In the genomic region with DNA sequence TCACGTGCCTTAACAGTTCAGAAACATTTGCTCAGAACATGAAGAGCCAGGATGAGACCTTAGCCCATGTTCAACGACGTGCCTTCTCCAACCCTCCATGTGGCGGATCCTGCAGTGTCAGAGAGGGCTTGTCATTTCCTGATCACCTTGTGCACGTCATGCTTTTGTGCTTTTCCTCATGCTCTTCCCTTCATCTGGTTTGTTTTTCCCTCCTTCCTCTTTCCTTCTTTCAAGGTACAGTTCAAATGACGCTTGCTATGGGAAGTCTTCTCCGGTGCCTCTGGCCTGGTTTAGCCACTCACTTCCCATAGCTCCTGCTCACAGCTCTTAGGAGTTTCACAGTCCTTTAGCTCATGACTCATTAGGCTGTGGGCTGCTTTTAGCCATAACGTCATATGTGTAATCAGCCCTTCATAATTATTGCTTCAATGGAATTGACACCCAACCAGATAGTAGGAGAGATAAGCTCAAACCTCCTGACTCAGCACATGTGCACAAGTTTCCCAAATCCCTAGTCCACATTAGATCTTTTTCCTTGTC, we compare ENCODE assay signal across 1 cellular context.
TF ChIP-seq lines count a peak whose summit lies in the region.

No MANE protein-coding gene starts in this region.

TF ChIP-seq in HEK293, 187 proteins besides CTCF, POLR2A, EP300 and RAD21 (continued from another document and continues in another):
- TF ChIP-seq ZNF544 (tag by site-specific recombination; IDR thresholded peaks at IDR 0.05) (no peak), ZNF223 (tag by site-specific recombination; IDR thresholded peaks at IDR 0.05) (no peak), ZNF514 (tag by site-specific recombination; IDR thresholded peaks at IDR 0.05) (no peak), ZNF239 (tag by site-specific recombination; IDR thresholded peaks at IDR 0.05) (no peak), ZNF549 (tag by site-specific recombination; IDR thresholded peaks at IDR 0.05) (no peak), ZNF394 (tag by site-specific recombination; IDR thresholded peaks at IDR 0.05; ENCODE audit: borderline replicate concordance) (peak; percentile 68; the same call in 1 of the 2 replicates), ZNF518A (tag by site-specific recombination; conservative IDR thresholded peaks at IDR 0.05; ENCODE audit: low read depth) (no peak; the same call in 1 of the 2 replicates), ZNF184 (tag by site-specific recombination; IDR thresholded peaks at IDR 0.05) (peak; percentile 79; the same call in 1 of the 2 replicates), ZNF558 (tag by site-specific recombination; IDR thresholded peaks at IDR 0.05) (0 out of 2 replicates have a peak, but pooled peaks have one; percentile 79), ELK4 (IDR thresholded peaks at IDR 0.05; ENCODE audit: borderline replicate concordance, low read depth, low read length) (no peak), MZF1 (tag by site-specific recombination; IDR thresholded peaks at IDR 0.05; ENCODE audit: borderline replicate concordance) (no peak), ZXDB (tag by site-specific recombination; IDR thresholded peaks at IDR 0.05) (peak; percentile 72; the same call in 1 of the 2 replicates), SETDB1 (IDR thresholded peaks at IDR 0.05; ENCODE audit: insufficient read length, low read length) (no peak), ZNF610 (tag by site-specific recombination; IDR thresholded peaks at IDR 0.05; ENCODE audit: borderline replicate concordance) (no peak), ZNF2 (tag by site-specific recombination; IDR thresholded peaks at IDR 0.05) (peak; percentile 25; the same call in 1 of the 2 replicates), ZBTB1 (tag by site-specific recombination; IDR thresholded peaks at IDR 0.05) (no peak), ZNF677 (tag by site-specific recombination; IDR thresholded peaks at IDR 0.05) (no peak), SP2 (tag by site-specific recombination; IDR thresholded peaks at IDR 0.05) (no peak), ZNF585B (tag by site-specific recombination; IDR thresholded peaks at IDR 0.05) (no peak), ZFP41 (tag by site-specific recombination; IDR thresholded peaks at IDR 0.05; ENCODE audit: borderline replicate concordance) (no peak), ZNF138 (tag by site-specific recombination; IDR thresholded peaks at IDR 0.05; ENCODE audit: borderline replicate concordance) (no peak), ZNF76 (tag by site-specific recombination; IDR thresholded peaks at IDR 0.05; ENCODE audit: borderline replicate concordance, low read depth) (peak; percentile 55; the same call in 1 of the 2 replicates), ZNF354C (tag by site-specific recombination; IDR thresholded peaks at IDR 0.05; ENCODE audit: borderline replicate concordance, low read depth) (no peak), ZNF10 (tag by site-specific recombination; IDR thresholded peaks at IDR 0.05) (no peak), ZNF155 (tag by site-specific recombination; IDR thresholded peaks at IDR 0.05) (no peak), KLF1 (tag by site-specific recombination; IDR thresholded peaks at IDR 0.05) (no peak), MEIS1 (CRISPR knock-in tag; IDR thresholded peaks at IDR 0.05; ENCODE audit: borderline replicate concordance) (no peak), YY2 (tag by site-specific recombination; IDR thresholded peaks at IDR 0.05) (no peak), HOXA7 (CRISPR knock-in tag; IDR thresholded peaks at IDR 0.05; ENCODE audit: borderline replicate concordance) (no peak), ZNF23 (tag by site-specific recombination; IDR thresholded peaks at IDR 0.05; ENCODE audit: borderline replicate concordance) (no peak), ZFP37 (tag by site-specific recombination; IDR thresholded peaks at IDR 0.05) (peak; percentile 40; the same call in 1 of the 2 replicates), ZNF776 (tag by site-specific recombination; IDR thresholded peaks at IDR 0.05; ENCODE audit: borderline replicate concordance) (no peak), ZNF777 (tag by site-specific recombination; IDR thresholded peaks at IDR 0.05; ENCODE audit: borderline replicate concordance) (no peak), ZNF16 (tag by site-specific recombination; IDR thresholded peaks at IDR 0.05; ENCODE audit: low read depth) (no peak), ZNF211 (tag by site-specific recombination; IDR thresholded peaks at IDR 0.05; ENCODE audit: low read depth) (no peak), HOXD13 (CRISPR knock-in tag; IDR thresholded peaks at IDR 0.05; ENCODE audit: borderline replicate concordance) (no peak), KLF10 (tag by site-specific recombination; IDR thresholded peaks at IDR 0.05) (peak; percentile 74), SCRT2 (tag by site-specific recombination; IDR thresholded peaks at IDR 0.05) (no peak), ZNF112 (tag by site-specific recombination; IDR thresholded peaks at IDR 0.05) (no peak), ZNF335 (tag by site-specific recombination; conservative IDR thresholded peaks at IDR 0.05) (peak; percentile 86), ZNF664 (tag by site-specific recombination; IDR thresholded peaks at IDR 0.05) (no peak), ZNF473 (tag by site-specific recombination; IDR thresholded peaks at IDR 0.05) (no peak), BCL11B (tag by site-specific recombination; IDR thresholded peaks at IDR 0.05; ENCODE audit: low read depth) (no peak), ZFP69B (tag by site-specific recombination; IDR thresholded peaks at IDR 0.05) (peak; percentile 82), ZNF274 (IDR thresholded peaks at IDR 0.05; ENCODE audit: low read length) (no peak), ZNF274 (tag by site-specific recombination; IDR thresholded peaks at IDR 0.05; ENCODE audit: borderline replicate concordance) (no peak)
- TF ChIP-seq, protein P1, sequence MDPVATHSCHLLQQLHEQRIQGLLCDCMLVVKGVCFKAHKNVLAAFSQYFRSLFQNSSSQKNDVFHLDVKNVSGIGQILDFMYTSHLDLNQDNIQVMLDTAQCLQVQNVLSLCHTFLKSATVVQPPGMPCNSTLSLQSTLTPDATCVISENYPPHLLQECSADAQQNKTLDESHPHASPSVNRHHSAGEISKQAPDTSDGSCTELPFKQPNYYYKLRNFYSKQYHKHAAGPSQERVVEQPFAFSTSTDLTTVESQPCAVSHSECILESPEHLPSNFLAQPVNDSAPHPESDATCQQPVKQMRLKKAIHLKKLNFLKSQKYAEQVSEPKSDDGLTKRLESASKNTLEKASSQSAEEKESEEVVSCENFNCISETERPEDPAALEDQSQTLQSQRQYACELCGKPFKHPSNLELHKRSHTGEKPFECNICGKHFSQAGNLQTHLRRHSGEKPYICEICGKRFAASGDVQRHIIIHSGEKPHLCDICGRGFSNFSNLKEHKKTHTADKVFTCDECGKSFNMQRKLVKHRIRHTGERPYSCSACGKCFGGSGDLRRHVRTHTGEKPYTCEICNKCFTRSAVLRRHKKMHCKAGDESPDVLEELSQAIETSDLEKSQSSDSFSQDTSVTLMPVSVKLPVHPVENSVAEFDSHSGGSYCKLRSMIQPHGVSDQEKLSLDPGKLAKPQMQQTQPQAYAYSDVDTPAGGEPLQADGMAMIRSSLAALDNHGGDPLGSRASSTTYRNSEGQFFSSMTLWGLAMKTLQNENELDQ (tag by site-specific recombination; IDR thresholded peaks at IDR 0.05; ENCODE audit: low read depth): no peak
- TF ChIP-seq, protein P2, sequence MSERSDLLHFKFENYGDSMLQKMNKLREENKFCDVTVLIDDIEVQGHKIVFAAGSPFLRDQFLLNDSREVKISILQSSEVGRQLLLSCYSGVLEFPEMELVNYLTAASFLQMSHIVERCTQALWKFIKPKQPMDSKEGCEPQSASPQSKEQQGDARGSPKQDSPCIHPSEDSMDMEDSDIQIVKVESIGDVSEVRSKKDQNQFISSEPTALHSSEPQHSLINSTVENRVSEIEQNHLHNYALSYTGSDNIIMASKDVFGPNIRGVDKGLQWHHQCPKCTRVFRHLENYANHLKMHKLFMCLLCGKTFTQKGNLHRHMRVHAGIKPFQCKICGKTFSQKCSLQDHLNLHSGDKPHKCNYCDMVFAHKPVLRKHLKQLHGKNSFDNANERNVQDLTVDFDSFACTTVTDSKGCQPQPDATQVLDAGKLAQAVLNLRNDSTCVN (tag by site-specific recombination; optimal IDR thresholded peaks at IDR 0.05): no peak
- TF ChIP-seq, protein P3, sequence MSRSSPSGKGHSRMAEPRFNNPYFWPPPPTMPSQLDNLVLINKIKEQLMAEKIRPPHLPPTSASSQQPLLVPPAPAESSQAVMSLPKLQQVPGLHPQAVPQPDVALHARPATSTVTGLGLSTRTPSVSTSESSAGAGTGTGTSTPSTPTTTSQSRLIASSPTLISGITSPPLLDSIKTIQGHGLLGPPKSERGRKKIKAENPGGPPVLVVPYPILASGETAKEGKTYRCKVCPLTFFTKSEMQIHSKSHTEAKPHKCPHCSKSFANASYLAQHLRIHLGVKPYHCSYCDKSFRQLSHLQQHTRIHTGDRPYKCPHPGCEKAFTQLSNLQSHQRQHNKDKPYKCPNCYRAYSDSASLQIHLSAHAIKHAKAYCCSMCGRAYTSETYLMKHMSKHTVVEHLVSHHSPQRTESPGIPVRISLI (tag by site-specific recombination; IDR thresholded peaks at IDR 0.05): no peak
- TF ChIP-seq, protein P4, sequence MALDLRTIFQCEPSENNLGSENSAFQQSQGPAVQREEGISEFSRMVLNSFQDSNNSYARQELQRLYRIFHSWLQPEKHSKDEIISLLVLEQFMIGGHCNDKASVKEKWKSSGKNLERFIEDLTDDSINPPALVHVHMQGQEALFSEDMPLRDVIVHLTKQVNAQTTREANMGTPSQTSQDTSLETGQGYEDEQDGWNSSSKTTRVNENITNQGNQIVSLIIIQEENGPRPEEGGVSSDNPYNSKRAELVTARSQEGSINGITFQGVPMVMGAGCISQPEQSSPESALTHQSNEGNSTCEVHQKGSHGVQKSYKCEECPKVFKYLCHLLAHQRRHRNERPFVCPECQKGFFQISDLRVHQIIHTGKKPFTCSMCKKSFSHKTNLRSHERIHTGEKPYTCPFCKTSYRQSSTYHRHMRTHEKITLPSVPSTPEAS (tag by site-specific recombination; IDR thresholded peaks at IDR 0.05): no peak
- TF ChIP-seq, protein P5, sequence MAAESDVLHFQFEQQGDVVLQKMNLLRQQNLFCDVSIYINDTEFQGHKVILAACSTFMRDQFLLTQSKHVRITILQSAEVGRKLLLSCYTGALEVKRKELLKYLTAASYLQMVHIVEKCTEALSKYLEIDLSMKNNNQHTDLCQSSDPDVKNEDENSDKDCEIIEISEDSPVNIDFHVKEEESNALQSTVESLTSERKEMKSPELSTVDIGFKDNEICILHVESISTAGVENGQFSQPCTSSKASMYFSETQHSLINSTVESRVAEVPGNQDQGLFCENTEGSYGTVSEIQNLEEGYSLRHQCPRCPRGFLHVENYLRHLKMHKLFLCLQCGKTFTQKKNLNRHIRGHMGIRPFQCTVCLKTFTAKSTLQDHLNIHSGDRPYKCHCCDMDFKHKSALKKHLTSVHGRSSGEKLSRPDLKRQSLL (tag by site-specific recombination; IDR thresholded peaks at IDR 0.05): no peak
- TF ChIP-seq, protein P6, sequence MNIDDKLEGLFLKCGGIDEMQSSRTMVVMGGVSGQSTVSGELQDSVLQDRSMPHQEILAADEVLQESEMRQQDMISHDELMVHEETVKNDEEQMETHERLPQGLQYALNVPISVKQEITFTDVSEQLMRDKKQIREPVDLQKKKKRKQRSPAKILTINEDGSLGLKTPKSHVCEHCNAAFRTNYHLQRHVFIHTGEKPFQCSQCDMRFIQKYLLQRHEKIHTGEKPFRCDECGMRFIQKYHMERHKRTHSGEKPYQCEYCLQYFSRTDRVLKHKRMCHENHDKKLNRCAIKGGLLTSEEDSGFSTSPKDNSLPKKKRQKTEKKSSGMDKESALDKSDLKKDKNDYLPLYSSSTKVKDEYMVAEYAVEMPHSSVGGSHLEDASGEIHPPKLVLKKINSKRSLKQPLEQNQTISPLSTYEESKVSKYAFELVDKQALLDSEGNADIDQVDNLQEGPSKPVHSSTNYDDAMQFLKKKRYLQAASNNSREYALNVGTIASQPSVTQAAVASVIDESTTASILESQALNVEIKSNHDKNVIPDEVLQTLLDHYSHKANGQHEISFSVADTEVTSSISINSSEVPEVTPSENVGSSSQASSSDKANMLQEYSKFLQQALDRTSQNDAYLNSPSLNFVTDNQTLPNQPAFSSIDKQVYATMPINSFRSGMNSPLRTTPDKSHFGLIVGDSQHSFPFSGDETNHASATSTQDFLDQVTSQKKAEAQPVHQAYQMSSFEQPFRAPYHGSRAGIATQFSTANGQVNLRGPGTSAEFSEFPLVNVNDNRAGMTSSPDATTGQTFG (tag by site-specific recombination; IDR thresholded peaks at IDR 0.05; ENCODE audit: borderline replicate concordance): no peak
